ENCODE assay signal across 8 cellular contexts in genomic region chr10:44932338-44933116, GRCh38. TPM values are rescaled to one million over a fixed set of nuclear protein-coding genes. Genes with fewer than 3 reads are reported as not detected.
DNase-seq lines count a peak whose midpoint lies in the region; ATAC-seq and TF ChIP-seq lines count a peak whose summit lies in the region.

No MANE protein-coding gene starts in this region.

- BruUV-seq in PC-9 (replicated peaks; lab: Mats Ljungman, UMichigan) = no TSS peak

- POLR2A ChIA-PET in PC-9 (lab: Charles Lee; ENCODE audit: unreplicated experiment) = interaction anchor here (0.7 kb wide), 1 partner anchor 44 kb away, joined by 3 read pairs; no protein-coding TSS in a partner anchor

- no peaks in the 10 kb centered on the region for H3K27me3 Mint-ChIP-seq in activated T-cell treated with anti-CD3 and anti-CD28 coated beads, Interleukin-2, amount 50 U/mL, for 72 hours (ENCODE audit: low read depth)
- peaks cover 12% of the 10 kb centered on the region for H3K27me3 Mint-ChIP-seq in neural progenitor cell (ENCODE audit: insufficient read depth, low read depth)

- H3K27ac Mint-ChIP-seq in activated T-cell treated with anti-CD3 and anti-CD28 coated beads, Interleukin-2, amount 50 U/mL, for 72 hours = no peak overlapping the region
- no peak overlapping the region for H3K27ac Mint-ChIP-seq in neural progenitor cell

- no peaks in the 10 kb centered on the region for H3K9me3 Mint-ChIP-seq in activated T-cell treated with anti-CD3 and anti-CD28 coated beads, Interleukin-2, amount 50 U/mL, for 72 hours
- no peaks in the 10 kb centered on the region for H3K9me3 Mint-ChIP-seq in neural progenitor cell

- H3K9ac ChIP-seq in neural progenitor cell = no peak overlapping the region

- H3K27ac ChIP-seq in PC-9 = no peak overlapping the region
- no peak overlapping the region for H3K27ac ChIP-seq in neural progenitor cell

- intact Hi-C loops in PC-9 (cut with micrococcal nuclease; ENCODE audit: unreplicated experiment) = loop anchor here (1.0 to 2.0 kb wide), 4 partner anchors 42 to 302 kb away; partner anchors contain the start of gene ZNF22

- H3K36me3 Mint-ChIP-seq in activated T-cell treated with anti-CD3 and anti-CD28 coated beads, Interleukin-2, amount 50 U/mL, for 72 hours (ENCODE audit: insufficient read depth in 2 of 2) = no peaks in the 10 kb centered on the region
- no peaks in the 10 kb centered on the region for H3K36me3 Mint-ChIP-seq in neural progenitor cell

- H3K4me1 ChIP-seq in PC-9 (replicated peaks; ENCODE audit: insufficient read depth) = no peaks in the 10 kb centered on the region
- H3K4me1 ChIP-seq in neural progenitor cell = no peaks in the 10 kb centered on the region

- no peak overlapping the region for H3K4me2 ChIP-seq in PC-9
- no peak overlapping the region for H3K4me2 ChIP-seq in neural progenitor cell

- CTCF ChIA-PET in PC-9 (lab: Charles Lee) = interaction anchor here (0.6 to 0.8 kb wide), 3 partner anchors 32 to 69 kb away, joined by 3 read pairs; no protein-coding TSS in a partner anchor

- H3K27me3 ChIP-seq in PC-9 (ENCODE audit: insufficient read depth, low read depth) (0 out of 2 replicates have a peak, but pooled peaks cover 6% of the 10 kb centered on the region), neural progenitor cell (no peaks in the 10 kb centered on the region)

- H3K9me2 ChIP-seq in PC-9 (ENCODE audit: insufficient read depth) = no peaks in the 10 kb centered on the region

- H2AFZ ChIP-seq in PC-9 = no peak overlapping the region
- H2AFZ ChIP-seq in neural progenitor cell (replicated peaks) = peak overlapping the region; percentile 38

- H3K4me3 ChIP-seq in PC-9 = no peak overlapping the region
- H3K4me3 ChIP-seq in fibroblast of the aortic adventitia (ENCODE audit: low read depth, low read length) = no peak overlapping the region
- no peak overlapping the region for H3K4me3 ChIP-seq in neural progenitor cell

- ATAC-seq in GM19468 (IDR thresholded peaks at IDR 0.05; ENCODE audit: extremely low read depth, unreplicated experiment) (peak; percentile 89), HG03558 (IDR thresholded peaks at IDR 0.05; ENCODE audit: extremely low read depth, unreplicated experiment) (peak; percentile 94)
- ATAC-seq in activated T-cell treated with anti-CD3 and anti-CD28 coated beads, Interleukin-2, amount 50 U/mL, for 72 hours (replicated peaks in 1 of 2) = peak; percentile 96 to 97

- H3K4me1 Mint-ChIP-seq in activated T-cell treated with anti-CD3 and anti-CD28 coated beads, Interleukin-2, amount 50 U/mL, for 72 hours (ENCODE audit: low read depth) = peaks cover 6% of the 10 kb centered on the region
- no peaks in the 10 kb centered on the region for H3K4me1 Mint-ChIP-seq in neural progenitor cell

- H3K36me3 ChIP-seq in PC-9 (ENCODE audit: low read depth) = no peaks in the 10 kb centered on the region
- H3K36me3 ChIP-seq in neural progenitor cell = no peaks in the 10 kb centered on the region

- H3K79me2 ChIP-seq in PC-9 (ENCODE audit: low read depth) = no peaks in the 10 kb centered on the region
- H3K79me2 ChIP-seq in neural progenitor cell (ENCODE audit: low read depth) = no peaks in the 10 kb centered on the region

- no peaks in the 10 kb centered on the region for H3K9me3 ChIP-seq in PC-9 (ENCODE audit: insufficient read depth, low read depth)
- no peaks in the 10 kb centered on the region for H3K9me3 ChIP-seq in neural progenitor cell (ENCODE audit: low read depth)

- DNase-seq in DMS114 treated with DMSO at 0.1 percent for 48 hours (lab: John Stamatoyannopoulos, UW; ENCODE audit: unreplicated experiment) = peak; percentile 56
- peak; percentile 52 to 86 for DNase-seq in PC-9
- DNase-seq in activated T-cell treated with anti-CD3 and anti-CD28 coated beads, Interleukin-2, amount 50 U/mL, for 72 hours = peak; percentile 86 to 91
- peak; percentile 85 for DNase-seq in fibroblast of the aortic adventitia (ENCODE audit: low read depth)
- peak; percentile 91 for DNase-seq in neural progenitor cell (ENCODE audit: low spot score)
- peak; percentile 43 for DNase-seq in stromal cell of bone marrow (ENCODE audit: low read depth)

- H4K20me1 ChIP-seq in PC-9 (ENCODE audit: insufficient read depth) (no peaks in the 10 kb centered on the region), neural progenitor cell (ENCODE audit: low read depth) (no peaks in the 10 kb centered on the region)

- TF ChIP-seq CTCF in PC-9 (conservative IDR thresholded peaks at IDR 0.05) = peak; percentile 97
- TF ChIP-seq CTCF in fibroblast of the aortic adventitia (IDR thresholded peaks at IDR 0.05; ENCODE audit: insufficient read depth, low read length) = peak; percentile 98
- peak; percentile 95 for TF ChIP-seq CTCF in neural progenitor cell (IDR thresholded peaks at IDR 0.05)

- no peaks in the 10 kb centered on the region for H3F3A ChIP-seq in PC-9 (ENCODE audit: insufficient read depth, low read depth)
- no peaks in the 10 kb centered on the region for H3F3A ChIP-seq in neural progenitor cell (ENCODE audit: low read depth)

- no peak overlapping the region for H3K4me3 Mint-ChIP-seq in activated T-cell treated with anti-CD3 and anti-CD28 coated beads, Interleukin-2, amount 50 U/mL, for 72 hours
- H3K4me3 Mint-ChIP-seq in neural progenitor cell = no peak overlapping the region

RNA-seq across cellular contexts. Expression of gene TMEM72, which starts 21.4 kb away (rescaled TPM):
- not detected in 2 replicates for total RNA-seq in PC-9 (2021)
- not detected for total RNA-seq in activated T-cell treated with anti-CD3 and anti-CD28 coated beads, Interleukin-2, amount 50 U/mL, for 72 hours
- total RNA-seq in fibroblast of the aortic adventitia (ENCODE audit: low replicate concordance) = not detected in 2 replicates
- total RNA-seq in neural progenitor cell (ENCODE audit: low replicate concordance) = not detected in 2 replicates

RNA-seq across cellular contexts. Expression of gene RASSF4, which starts 27.1 kb away (rescaled TPM):
- total RNA-seq in PC-9 (2021) (6.5 and 7.6 TPM in 2 replicates), fibroblast of the aortic adventitia (ENCODE audit: low replicate concordance) (1.9 and 3.8 TPM in 2 replicates), neural progenitor cell (ENCODE audit: low replicate concordance) (3.1 and 9.7 TPM in 2 replicates)
- 1 to 10 TPM; 2.6 to 2.8 TPM for total RNA-seq in activated T-cell treated with anti-CD3 and anti-CD28 coated beads, Interleukin-2, amount 50 U/mL, for 72 hours

RNA-seq across cellular contexts. Expression of gene DEPP1, which starts 46.1 kb away (rescaled TPM):
- 13.2 and 15.1 TPM in 2 replicates for total RNA-seq in PC-9 (2021)
- 1 to 10 TPM in 1 of 2 donors, under 1 TPM in 1; 0.23 to 1.4 TPM for total RNA-seq in activated T-cell treated with anti-CD3 and anti-CD28 coated beads, Interleukin-2, amount 50 U/mL, for 72 hours
- total RNA-seq in fibroblast of the aortic adventitia (ENCODE audit: low replicate concordance) = 17.3 and 73.8 TPM in 2 replicates
- total RNA-seq in neural progenitor cell (ENCODE audit: low replicate concordance) = 0.71 TPM in 1 of 2 replicates, not detected in the other
